1 cellular context compared by ENCODE assay signal in genomic region chr7:155456772-155457543, GRCh38.
TF ChIP-seq lines count a peak whose summit lies in the region.

No MANE protein-coding gene starts in this region.

TF ChIP-seq in K562, 482 proteins besides CTCF, POLR2A, EP300 and RAD21 (continued from another document):
- TF ChIP-seq, protein P1, sequence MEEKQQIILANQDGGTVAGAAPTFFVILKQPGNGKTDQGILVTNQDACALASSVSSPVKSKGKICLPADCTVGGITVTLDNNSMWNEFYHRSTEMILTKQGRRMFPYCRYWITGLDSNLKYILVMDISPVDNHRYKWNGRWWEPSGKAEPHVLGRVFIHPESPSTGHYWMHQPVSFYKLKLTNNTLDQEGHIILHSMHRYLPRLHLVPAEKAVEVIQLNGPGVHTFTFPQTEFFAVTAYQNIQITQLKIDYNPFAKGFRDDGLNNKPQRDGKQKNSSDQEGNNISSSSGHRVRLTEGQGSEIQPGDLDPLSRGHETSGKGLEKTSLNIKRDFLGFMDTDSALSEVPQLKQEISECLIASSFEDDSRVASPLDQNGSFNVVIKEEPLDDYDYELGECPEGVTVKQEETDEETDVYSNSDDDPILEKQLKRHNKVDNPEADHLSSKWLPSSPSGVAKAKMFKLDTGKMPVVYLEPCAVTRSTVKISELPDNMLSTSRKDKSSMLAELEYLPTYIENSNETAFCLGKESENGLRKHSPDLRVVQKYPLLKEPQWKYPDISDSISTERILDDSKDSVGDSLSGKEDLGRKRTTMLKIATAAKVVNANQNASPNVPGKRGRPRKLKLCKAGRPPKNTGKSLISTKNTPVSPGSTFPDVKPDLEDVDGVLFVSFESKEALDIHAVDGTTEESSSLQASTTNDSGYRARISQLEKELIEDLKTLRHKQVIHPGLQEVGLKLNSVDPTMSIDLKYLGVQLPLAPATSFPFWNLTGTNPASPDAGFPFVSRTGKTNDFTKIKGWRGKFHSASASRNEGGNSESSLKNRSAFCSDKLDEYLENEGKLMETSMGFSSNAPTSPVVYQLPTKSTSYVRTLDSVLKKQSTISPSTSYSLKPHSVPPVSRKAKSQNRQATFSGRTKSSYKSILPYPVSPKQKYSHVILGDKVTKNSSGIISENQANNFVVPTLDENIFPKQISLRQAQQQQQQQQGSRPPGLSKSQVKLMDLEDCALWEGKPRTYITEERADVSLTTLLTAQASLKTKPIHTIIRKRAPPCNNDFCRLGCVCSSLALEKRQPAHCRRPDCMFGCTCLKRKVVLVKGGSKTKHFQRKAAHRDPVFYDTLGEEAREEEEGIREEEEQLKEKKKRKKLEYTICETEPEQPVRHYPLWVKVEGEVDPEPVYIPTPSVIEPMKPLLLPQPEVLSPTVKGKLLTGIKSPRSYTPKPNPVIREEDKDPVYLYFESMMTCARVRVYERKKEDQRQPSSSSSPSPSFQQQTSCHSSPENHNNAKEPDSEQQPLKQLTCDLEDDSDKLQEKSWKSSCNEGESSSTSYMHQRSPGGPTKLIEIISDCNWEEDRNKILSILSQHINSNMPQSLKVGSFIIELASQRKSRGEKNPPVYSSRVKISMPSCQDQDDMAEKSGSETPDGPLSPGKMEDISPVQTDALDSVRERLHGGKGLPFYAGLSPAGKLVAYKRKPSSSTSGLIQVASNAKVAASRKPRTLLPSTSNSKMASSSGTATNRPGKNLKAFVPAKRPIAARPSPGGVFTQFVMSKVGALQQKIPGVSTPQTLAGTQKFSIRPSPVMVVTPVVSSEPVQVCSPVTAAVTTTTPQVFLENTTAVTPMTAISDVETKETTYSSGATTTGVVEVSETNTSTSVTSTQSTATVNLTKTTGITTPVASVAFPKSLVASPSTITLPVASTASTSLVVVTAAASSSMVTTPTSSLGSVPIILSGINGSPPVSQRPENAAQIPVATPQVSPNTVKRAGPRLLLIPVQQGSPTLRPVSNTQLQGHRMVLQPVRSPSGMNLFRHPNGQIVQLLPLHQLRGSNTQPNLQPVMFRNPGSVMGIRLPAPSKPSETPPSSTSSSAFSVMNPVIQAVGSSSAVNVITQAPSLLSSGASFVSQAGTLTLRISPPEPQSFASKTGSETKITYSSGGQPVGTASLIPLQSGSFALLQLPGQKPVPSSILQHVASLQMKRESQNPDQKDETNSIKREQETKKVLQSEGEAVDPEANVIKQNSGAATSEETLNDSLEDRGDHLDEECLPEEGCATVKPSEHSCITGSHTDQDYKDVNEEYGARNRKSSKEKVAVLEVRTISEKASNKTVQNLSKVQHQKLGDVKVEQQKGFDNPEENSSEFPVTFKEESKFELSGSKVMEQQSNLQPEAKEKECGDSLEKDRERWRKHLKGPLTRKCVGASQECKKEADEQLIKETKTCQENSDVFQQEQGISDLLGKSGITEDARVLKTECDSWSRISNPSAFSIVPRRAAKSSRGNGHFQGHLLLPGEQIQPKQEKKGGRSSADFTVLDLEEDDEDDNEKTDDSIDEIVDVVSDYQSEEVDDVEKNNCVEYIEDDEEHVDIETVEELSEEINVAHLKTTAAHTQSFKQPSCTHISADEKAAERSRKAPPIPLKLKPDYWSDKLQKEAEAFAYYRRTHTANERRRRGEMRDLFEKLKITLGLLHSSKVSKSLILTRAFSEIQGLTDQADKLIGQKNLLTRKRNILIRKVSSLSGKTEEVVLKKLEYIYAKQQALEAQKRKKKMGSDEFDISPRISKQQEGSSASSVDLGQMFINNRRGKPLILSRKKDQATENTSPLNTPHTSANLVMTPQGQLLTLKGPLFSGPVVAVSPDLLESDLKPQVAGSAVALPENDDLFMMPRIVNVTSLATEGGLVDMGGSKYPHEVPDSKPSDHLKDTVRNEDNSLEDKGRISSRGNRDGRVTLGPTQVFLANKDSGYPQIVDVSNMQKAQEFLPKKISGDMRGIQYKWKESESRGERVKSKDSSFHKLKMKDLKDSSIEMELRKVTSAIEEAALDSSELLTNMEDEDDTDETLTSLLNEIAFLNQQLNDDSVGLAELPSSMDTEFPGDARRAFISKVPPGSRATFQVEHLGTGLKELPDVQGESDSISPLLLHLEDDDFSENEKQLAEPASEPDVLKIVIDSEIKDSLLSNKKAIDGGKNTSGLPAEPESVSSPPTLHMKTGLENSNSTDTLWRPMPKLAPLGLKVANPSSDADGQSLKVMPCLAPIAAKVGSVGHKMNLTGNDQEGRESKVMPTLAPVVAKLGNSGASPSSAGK (IDR thresholded peaks at IDR 0.05): peak; percentile 70
- TF ChIP-seq YY1 (IDR thresholded peaks at IDR 0.05; ENCODE audit: borderline replicate concordance in 1 of 3, control insufficient read depth in 1 of 3, extremely low read depth in 1 of 3, insufficient read depth in 3 of 3, insufficient read length in 1 of 3, insufficient replicate concordance in 2 of 3, low read depth in 1 of 3, low read length in 2 of 3) (peak in 2 of 3 experiments; percentile 26 to 76), ATF1 (CRISPR knock-in tag; IDR thresholded peaks at IDR 0.05) (no peak), ATF1 (tag; IDR thresholded peaks at IDR 0.05) (peak; percentile 29; the same call in 1 of the 2 replicates), RHOXF2B (CRISPR knock-in tag; conservative IDR thresholded peaks at IDR 0.05) (no peak), ZNF444 (CRISPR knock-in tag; IDR thresholded peaks at IDR 0.05) (no peak), ZNF398 (CRISPR knock-in tag; IDR thresholded peaks at IDR 0.05) (no peak), L3MBTL2 (IDR thresholded peaks at IDR 0.05) (peak; percentile 90), RAD51 (IDR thresholded peaks at IDR 0.05; ENCODE audit: borderline replicate concordance, low read depth) (peak; percentile 63), ILF3 (IDR thresholded peaks at IDR 0.05; ENCODE audit: borderline replicate concordance) (no peak), KAT2B (IDR thresholded peaks at IDR 0.05; ENCODE audit: low read depth, low read length) (no peak), NCOA2 (IDR thresholded peaks at IDR 0.05; ENCODE audit: partially characterized antibody in 2 of 2) (no peak), EGR1 (conservative IDR thresholded peaks at IDR 0.05) (peak; percentile 56), RBFOX2 (IDR thresholded peaks at IDR 0.05; ENCODE audit: low read depth, low read length) (0 out of 2 replicates have a peak, but pooled peaks have one; percentile 20), ZFP91 (CRISPR knock-in tag; IDR thresholded peaks at IDR 0.05) (peak; percentile 88)
- TF ChIP-seq, protein P2, sequence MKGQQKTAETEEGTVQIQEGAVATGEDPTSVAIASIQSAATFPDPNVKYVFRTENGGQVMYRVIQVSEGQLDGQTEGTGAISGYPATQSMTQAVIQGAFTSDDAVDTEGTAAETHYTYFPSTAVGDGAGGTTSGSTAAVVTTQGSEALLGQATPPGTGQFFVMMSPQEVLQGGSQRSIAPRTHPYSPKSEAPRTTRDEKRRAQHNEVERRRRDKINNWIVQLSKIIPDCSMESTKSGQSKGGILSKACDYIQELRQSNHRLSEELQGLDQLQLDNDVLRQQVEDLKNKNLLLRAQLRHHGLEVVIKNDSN (CRISPR knock-in tag; IDR thresholded peaks at IDR 0.05): peak; percentile 84
- TF ChIP-seq, protein P3, sequence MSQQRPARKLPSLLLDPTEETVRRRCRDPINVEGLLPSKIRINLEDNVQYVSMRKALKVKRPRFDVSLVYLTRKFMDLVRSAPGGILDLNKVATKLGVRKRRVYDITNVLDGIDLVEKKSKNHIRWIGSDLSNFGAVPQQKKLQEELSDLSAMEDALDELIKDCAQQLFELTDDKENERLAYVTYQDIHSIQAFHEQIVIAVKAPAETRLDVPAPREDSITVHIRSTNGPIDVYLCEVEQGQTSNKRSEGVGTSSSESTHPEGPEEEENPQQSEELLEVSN (IDR thresholded peaks at IDR 0.05; ENCODE audit: borderline replicate concordance in 1 of 2, extremely low read depth in 1 of 2, insufficient read depth in 1 of 2, insufficient read length in 1 of 2, low read depth in 1 of 2, low read length in 1 of 2, poor library complexity in 1 of 2, severe bottlenecking in 1 of 2): peak; percentile 46 to 87
- TF ChIP-seq, protein P4, sequence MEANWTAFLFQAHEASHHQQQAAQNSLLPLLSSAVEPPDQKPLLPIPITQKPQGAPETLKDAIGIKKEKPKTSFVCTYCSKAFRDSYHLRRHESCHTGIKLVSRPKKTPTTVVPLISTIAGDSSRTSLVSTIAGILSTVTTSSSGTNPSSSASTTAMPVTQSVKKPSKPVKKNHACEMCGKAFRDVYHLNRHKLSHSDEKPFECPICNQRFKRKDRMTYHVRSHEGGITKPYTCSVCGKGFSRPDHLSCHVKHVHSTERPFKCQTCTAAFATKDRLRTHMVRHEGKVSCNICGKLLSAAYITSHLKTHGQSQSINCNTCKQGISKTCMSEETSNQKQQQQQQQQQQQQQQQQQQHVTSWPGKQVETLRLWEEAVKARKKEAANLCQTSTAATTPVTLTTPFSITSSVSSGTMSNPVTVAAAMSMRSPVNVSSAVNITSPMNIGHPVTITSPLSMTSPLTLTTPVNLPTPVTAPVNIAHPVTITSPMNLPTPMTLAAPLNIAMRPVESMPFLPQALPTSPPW (CRISPR knock-in tag; IDR thresholded peaks at IDR 0.05): peak; percentile 93
- TF ChIP-seq, protein P5, sequence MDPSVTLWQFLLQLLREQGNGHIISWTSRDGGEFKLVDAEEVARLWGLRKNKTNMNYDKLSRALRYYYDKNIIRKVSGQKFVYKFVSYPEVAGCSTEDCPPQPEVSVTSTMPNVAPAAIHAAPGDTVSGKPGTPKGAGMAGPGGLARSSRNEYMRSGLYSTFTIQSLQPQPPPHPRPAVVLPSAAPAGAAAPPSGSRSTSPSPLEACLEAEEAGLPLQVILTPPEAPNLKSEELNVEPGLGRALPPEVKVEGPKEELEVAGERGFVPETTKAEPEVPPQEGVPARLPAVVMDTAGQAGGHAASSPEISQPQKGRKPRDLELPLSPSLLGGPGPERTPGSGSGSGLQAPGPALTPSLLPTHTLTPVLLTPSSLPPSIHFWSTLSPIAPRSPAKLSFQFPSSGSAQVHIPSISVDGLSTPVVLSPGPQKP (CRISPR knock-in tag; IDR thresholded peaks at IDR 0.05): no peak
